Comparison of ENCODE assay signal across 1 cellular context in the genomic region with DNA sequence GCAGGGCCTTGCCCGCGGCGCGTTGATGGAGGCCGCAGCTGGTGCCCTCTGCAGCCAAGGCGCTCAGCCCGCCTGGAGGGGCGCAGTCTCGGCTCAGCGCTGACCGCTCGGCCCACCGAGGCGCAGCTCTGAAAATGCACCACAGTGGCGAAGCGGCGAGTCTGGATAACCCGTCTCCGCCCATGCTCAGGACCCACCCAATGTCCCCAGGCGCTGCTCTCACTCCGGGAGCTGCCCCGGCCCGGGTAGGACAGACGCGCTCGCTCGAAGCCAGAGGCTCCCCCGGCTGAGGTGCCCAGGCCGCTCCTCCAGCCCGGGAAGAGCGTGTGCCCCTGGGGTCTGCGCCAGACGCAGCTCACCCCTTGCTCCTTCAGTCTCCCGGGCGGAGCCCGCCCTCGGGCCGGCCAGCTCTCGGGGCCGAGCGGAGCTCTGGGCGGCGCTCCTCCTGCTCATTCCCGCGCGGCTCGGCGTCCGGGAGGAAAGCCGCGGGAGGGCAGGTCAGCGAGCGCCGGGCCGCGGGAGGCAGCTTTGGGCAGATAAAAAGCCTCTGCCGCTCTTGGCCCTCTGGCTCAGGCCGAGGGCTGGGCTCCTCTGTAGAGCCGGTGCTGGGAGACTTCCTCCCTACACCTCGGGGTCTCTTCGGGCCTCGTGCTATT.
TF ChIP-seq lines count a peak whose summit lies in the region.

No MANE protein-coding gene starts in this region.

TF ChIP-seq in HepG2, 621 proteins besides CTCF, POLR2A, EP300 and RAD21 (continued from another document and continues in another):
- TF ChIP-seq, protein P1, sequence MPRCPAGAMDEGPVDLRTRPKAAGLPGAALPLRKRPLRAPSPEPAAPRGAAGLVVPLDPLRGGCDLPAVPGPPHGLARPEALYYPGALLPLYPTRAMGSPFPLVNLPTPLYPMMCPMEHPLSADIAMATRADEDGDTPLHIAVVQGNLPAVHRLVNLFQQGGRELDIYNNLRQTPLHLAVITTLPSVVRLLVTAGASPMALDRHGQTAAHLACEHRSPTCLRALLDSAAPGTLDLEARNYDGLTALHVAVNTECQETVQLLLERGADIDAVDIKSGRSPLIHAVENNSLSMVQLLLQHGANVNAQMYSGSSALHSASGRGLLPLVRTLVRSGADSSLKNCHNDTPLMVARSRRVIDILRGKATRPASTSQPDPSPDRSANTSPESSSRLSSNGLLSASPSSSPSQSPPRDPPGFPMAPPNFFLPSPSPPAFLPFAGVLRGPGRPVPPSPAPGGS (CRISPR knock-in tag; IDR thresholded peaks at IDR 0.05), result peak; percentile 84; the same call in 1 of the 2 replicates
- no peak for TF ChIP-seq NR2F1 (CRISPR knock-in tag; IDR thresholded peaks at IDR 0.05)
- TF ChIP-seq, protein P2, sequence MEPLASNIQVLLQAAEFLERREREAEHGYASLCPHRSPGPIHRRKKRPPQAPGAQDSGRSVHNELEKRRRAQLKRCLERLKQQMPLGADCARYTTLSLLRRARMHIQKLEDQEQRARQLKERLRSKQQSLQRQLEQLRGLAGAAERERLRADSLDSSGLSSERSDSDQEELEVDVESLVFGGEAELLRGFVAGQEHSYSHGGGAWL (CRISPR knock-in tag; IDR thresholded peaks at IDR 0.05), result peak; percentile 80; the same call in 1 of the 2 replicates
- no peak; the same call in 1 of the 2 replicates for TF ChIP-seq ZNF891 (CRISPR knock-in tag; IDR thresholded peaks at IDR 0.05)
- no peak for TF ChIP-seq ZFP1 (CRISPR knock-in tag; IDR thresholded peaks at IDR 0.05)
- no peak for TF ChIP-seq RXRB (CRISPR knock-in tag; IDR thresholded peaks at IDR 0.05; ENCODE audit: borderline replicate concordance)
- TF ChIP-seq SNAI1 (CRISPR knock-in tag; IDR thresholded peaks at IDR 0.05; ENCODE audit: borderline replicate concordance), result no peak
- TF ChIP-seq ISL2 (CRISPR knock-in tag; IDR thresholded peaks at IDR 0.05), result peak; percentile 13; the same call in 1 of the 2 replicates
- no peak for TF ChIP-seq NR2C2 (CRISPR knock-in tag; IDR thresholded peaks at IDR 0.05; ENCODE audit: borderline replicate concordance)
- TF ChIP-seq ZNF253 (CRISPR knock-in tag; IDR thresholded peaks at IDR 0.05; ENCODE audit: borderline replicate concordance), result no peak
- TF ChIP-seq RAD51 (IDR thresholded peaks at IDR 0.05; ENCODE audit: borderline replicate concordance), result no peak
- TF ChIP-seq, protein P3, sequence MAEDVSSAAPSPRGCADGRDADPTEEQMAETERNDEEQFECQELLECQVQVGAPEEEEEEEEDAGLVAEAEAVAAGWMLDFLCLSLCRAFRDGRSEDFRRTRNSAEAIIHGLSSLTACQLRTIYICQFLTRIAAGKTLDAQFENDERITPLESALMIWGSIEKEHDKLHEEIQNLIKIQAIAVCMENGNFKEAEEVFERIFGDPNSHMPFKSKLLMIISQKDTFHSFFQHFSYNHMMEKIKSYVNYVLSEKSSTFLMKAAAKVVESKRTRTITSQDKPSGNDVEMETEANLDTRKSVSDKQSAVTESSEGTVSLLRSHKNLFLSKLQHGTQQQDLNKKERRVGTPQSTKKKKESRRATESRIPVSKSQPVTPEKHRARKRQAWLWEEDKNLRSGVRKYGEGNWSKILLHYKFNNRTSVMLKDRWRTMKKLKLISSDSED (CRISPR knock-in tag; IDR thresholded peaks at IDR 0.05), result no peak
- TF ChIP-seq, protein P4, sequence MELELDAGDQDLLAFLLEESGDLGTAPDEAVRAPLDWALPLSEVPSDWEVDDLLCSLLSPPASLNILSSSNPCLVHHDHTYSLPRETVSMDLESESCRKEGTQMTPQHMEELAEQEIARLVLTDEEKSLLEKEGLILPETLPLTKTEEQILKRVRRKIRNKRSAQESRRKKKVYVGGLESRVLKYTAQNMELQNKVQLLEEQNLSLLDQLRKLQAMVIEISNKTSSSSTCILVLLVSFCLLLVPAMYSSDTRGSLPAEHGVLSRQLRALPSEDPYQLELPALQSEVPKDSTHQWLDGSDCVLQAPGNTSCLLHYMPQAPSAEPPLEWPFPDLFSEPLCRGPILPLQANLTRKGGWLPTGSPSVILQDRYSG (CRISPR knock-in tag; IDR thresholded peaks at IDR 0.05), result no peak
- TF ChIP-seq, protein P5, sequence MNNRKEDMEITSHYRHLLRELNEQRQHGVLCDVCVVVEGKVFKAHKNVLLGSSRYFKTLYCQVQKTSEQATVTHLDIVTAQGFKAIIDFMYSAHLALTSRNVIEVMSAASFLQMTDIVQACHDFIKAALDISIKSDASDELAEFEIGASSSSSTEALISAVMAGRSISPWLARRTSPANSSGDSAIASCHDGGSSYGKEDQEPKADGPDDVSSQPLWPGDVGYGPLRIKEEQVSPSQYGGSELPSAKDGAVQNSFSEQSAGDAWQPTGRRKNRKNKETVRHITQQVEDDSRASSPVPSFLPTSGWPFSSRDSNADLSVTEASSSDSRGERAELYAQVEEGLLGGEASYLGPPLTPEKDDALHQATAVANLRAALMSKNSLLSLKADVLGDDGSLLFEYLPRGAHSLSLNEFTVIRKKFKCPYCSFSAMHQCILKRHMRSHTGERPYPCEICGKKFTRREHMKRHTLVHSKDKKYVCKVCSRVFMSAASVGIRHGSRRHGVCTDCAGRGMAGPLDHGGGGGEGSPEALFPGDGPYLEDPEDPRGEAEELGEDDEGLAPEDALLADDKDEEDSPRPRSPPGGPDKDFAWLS (CRISPR knock-in tag; IDR thresholded peaks at IDR 0.05; ENCODE audit: borderline replicate concordance), result 0 out of 2 replicates have a peak, but pooled peaks have one; percentile 67
- peak; percentile 86 for TF ChIP-seq KDM2A (CRISPR knock-in tag; IDR thresholded peaks at IDR 0.05; ENCODE audit: borderline replicate concordance, low read depth)
- no peak for TF ChIP-seq FOXK2 (IDR thresholded peaks at IDR 0.05)
- TF ChIP-seq ZNF292 (CRISPR knock-in tag; IDR thresholded peaks at IDR 0.05; ENCODE audit: borderline replicate concordance, low read depth), result 0 out of 2 replicates have a peak, but pooled peaks have one; percentile 55
- TF ChIP-seq ZNF44 (CRISPR knock-in tag; IDR thresholded peaks at IDR 0.05), result no peak
- no peak for TF ChIP-seq FIP1L1 (IDR thresholded peaks at IDR 0.05; ENCODE audit: borderline replicate concordance, insufficient read depth, low read depth, low read length)
- TF ChIP-seq ZNF550 (CRISPR knock-in tag; IDR thresholded peaks at IDR 0.05; ENCODE audit: borderline replicate concordance), result no peak
- no peak for TF ChIP-seq PCBP1 (IDR thresholded peaks at IDR 0.05; ENCODE audit: borderline replicate concordance, low read depth, low read length)
- no peak for TF ChIP-seq GTF3A (CRISPR knock-in tag; conservative IDR thresholded peaks at IDR 0.05)
- TF ChIP-seq ZNF382 (CRISPR knock-in tag; IDR thresholded peaks at IDR 0.05; ENCODE audit: borderline replicate concordance), result no peak
- peak; percentile 40; the same call in 1 of the 2 replicates for TF ChIP-seq RBFOX2 (IDR thresholded peaks at IDR 0.05; ENCODE audit: low read depth, low read length)
- peak; percentile 53; the same call in 1 of the 2 replicates for TF ChIP-seq ZNF556 (CRISPR knock-in tag; IDR thresholded peaks at IDR 0.05; ENCODE audit: borderline replicate concordance)
- TF ChIP-seq SALL1 (CRISPR knock-in tag; IDR thresholded peaks at IDR 0.05), result peak; percentile 49; the same call in 1 of the 2 replicates
- TF ChIP-seq, protein P6, sequence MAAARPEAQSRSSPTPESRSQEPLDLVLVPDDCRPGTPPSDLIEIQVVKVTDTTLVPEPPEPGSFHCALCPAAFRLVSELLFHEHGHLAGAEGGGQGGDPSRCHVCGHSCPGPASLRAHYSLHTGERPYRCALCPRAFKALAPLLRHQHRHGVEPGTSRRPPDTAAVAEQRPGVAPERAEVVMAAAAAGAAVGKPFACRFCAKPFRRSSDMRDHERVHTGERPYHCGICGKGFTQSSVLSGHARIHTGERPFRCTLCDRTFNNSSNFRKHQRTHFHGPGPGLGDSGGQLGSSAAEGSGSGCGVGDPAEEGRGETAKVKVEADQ (CRISPR knock-in tag; IDR thresholded peaks at IDR 0.05; ENCODE audit: borderline replicate concordance), result peak; percentile 68; the same call in 1 of the 2 replicates
- TF ChIP-seq ARNT (IDR thresholded peaks at IDR 0.05), result no peak
- no peak for TF ChIP-seq SAP130 (CRISPR knock-in tag; IDR thresholded peaks at IDR 0.05; ENCODE audit: low read depth)
- TF ChIP-seq TBP (CRISPR knock-in tag; IDR thresholded peaks at IDR 0.05), result no peak
- TF ChIP-seq, protein P7, sequence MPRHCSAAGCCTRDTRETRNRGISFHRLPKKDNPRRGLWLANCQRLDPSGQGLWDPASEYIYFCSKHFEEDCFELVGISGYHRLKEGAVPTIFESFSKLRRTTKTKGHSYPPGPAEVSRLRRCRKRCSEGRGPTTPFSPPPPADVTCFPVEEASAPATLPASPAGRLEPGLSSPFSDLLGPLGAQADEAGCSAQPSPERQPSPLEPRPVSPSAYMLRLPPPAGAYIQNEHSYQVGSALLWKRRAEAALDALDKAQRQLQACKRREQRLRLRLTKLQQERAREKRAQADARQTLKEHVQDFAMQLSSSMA (CRISPR knock-in tag; IDR thresholded peaks at IDR 0.05), result peak; percentile 66; the same call in 1 of the 2 replicates
- TF ChIP-seq POLR2AphosphoS5 (IDR thresholded peaks at IDR 0.05; ENCODE audit: low read depth, low read length), result no peak
- peak; percentile 80 for TF ChIP-seq HNRNPL (IDR thresholded peaks at IDR 0.05; ENCODE audit: low read depth, low read length)
- 0 out of 2 replicates have a peak, but pooled peaks have one; percentile 44 for TF ChIP-seq CHCHD3 (CRISPR knock-in tag; IDR thresholded peaks at IDR 0.05)
- TF ChIP-seq SRSF1 (optimal IDR thresholded peaks at IDR 0.05; ENCODE audit: low read depth, low read length), result peak; percentile 36
- TF ChIP-seq TOE1 (CRISPR knock-in tag; IDR thresholded peaks at IDR 0.05), result no peak
- TF ChIP-seq, protein P8, sequence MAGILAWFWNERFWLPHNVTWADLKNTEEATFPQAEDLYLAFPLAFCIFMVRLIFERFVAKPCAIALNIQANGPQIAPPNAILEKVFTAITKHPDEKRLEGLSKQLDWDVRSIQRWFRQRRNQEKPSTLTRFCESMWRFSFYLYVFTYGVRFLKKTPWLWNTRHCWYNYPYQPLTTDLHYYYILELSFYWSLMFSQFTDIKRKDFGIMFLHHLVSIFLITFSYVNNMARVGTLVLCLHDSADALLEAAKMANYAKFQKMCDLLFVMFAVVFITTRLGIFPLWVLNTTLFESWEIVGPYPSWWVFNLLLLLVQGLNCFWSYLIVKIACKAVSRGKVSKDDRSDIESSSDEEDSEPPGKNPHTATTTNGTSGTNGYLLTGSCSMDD (CRISPR knock-in tag; IDR thresholded peaks at IDR 0.05), result no peak
- TF ChIP-seq XRCC5 (optimal IDR thresholded peaks at IDR 0.05; ENCODE audit: low read length), result no peak
- peak; percentile 64; the same call in 1 of the 2 replicates for TF ChIP-seq ZNF224 (CRISPR knock-in tag; IDR thresholded peaks at IDR 0.05)
- peak; percentile 69; the same call in 1 of the 2 replicates for TF ChIP-seq MTA1 (CRISPR knock-in tag; IDR thresholded peaks at IDR 0.05; ENCODE audit: borderline replicate concordance)
- TF ChIP-seq ATF7-NPFF (CRISPR knock-in tag; IDR thresholded peaks at IDR 0.05; ENCODE audit: low read depth), result no peak; the same call in 1 of the 2 replicates
- TF ChIP-seq SALL2 (CRISPR knock-in tag; IDR thresholded peaks at IDR 0.05), result peak; percentile 72; the same call in 1 of the 2 replicates
- no peak for TF ChIP-seq ISX (CRISPR knock-in tag; conservative IDR thresholded peaks at IDR 0.05)
- no peak for TF ChIP-seq ZNF747 (CRISPR knock-in tag; IDR thresholded peaks at IDR 0.05; ENCODE audit: borderline replicate concordance)
- TF ChIP-seq, protein P9, sequence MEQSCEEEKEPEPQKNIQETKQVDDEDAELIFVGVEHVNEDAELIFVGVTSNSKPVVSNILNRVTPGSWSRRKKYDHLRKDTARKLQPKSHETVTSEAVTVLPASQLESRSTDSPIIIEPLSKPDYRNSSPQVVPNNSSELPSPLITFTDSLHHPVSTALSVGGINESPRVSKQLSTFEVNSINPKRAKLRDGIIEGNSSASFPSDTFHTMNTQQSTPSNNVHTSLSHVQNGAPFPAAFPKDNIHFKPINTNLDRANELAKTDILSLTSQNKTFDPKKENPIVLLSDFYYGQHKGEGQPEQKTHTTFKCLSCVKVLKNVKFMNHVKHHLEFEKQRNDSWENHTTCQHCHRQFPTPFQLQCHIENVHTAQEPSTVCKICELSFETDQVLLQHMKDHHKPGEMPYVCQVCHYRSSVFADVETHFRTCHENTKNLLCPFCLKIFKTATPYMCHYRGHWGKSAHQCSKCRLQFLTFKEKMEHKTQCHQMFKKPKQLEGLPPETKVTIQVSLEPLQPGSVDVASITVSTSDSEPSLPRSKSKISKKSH (CRISPR knock-in tag; IDR thresholded peaks at IDR 0.05; ENCODE audit: borderline replicate concordance), result no peak
- TF ChIP-seq FOXC1 (CRISPR knock-in tag; IDR thresholded peaks at IDR 0.05; ENCODE audit: borderline replicate concordance), result peak; percentile 76
- no peak for TF ChIP-seq ZNF335 (CRISPR knock-in tag; IDR thresholded peaks at IDR 0.05)
- TF ChIP-seq SMC3 (IDR thresholded peaks at IDR 0.05; ENCODE audit: low read length), result no peak
- TF ChIP-seq SMAD9 (CRISPR knock-in tag; IDR thresholded peaks at IDR 0.05), result 0 out of 2 replicates have a peak, but pooled peaks have one; percentile 84
- no peak for TF ChIP-seq HOXA9 (CRISPR knock-in tag; IDR thresholded peaks at IDR 0.05; ENCODE audit: borderline replicate concordance)
- no peak for TF ChIP-seq NFE2 (CRISPR knock-in tag; IDR thresholded peaks at IDR 0.05)
- peak; percentile 10; the same call in 1 of the 2 replicates for TF ChIP-seq DMAP1 (CRISPR knock-in tag; IDR thresholded peaks at IDR 0.05)
- TF ChIP-seq REL (CRISPR knock-in tag; conservative IDR thresholded peaks at IDR 0.05), result no peak
- TF ChIP-seq MEF2D (CRISPR knock-in tag; IDR thresholded peaks at IDR 0.05), result no peak
- peak; percentile 77 for TF ChIP-seq ZNF709 (CRISPR knock-in tag; IDR thresholded peaks at IDR 0.05)
- TF ChIP-seq ARNT2 (CRISPR knock-in tag; IDR thresholded peaks at IDR 0.05; ENCODE audit: low read depth), result peak; percentile 32; the same call in 1 of the 2 replicates
- TF ChIP-seq TEAD3 (CRISPR knock-in tag; optimal IDR thresholded peaks at IDR 0.05; ENCODE audit: borderline replicate concordance), result no peak
- TF ChIP-seq ZNF549 (CRISPR knock-in tag; IDR thresholded peaks at IDR 0.05), result no peak
- peak; percentile 70; the same call in 1 of the 2 replicates for TF ChIP-seq ZFP90 (CRISPR knock-in tag; IDR thresholded peaks at IDR 0.05; ENCODE audit: borderline replicate concordance)
- TF ChIP-seq PAF1 (CRISPR knock-in tag; IDR thresholded peaks at IDR 0.05), result no peak
- TF ChIP-seq, protein P10, sequence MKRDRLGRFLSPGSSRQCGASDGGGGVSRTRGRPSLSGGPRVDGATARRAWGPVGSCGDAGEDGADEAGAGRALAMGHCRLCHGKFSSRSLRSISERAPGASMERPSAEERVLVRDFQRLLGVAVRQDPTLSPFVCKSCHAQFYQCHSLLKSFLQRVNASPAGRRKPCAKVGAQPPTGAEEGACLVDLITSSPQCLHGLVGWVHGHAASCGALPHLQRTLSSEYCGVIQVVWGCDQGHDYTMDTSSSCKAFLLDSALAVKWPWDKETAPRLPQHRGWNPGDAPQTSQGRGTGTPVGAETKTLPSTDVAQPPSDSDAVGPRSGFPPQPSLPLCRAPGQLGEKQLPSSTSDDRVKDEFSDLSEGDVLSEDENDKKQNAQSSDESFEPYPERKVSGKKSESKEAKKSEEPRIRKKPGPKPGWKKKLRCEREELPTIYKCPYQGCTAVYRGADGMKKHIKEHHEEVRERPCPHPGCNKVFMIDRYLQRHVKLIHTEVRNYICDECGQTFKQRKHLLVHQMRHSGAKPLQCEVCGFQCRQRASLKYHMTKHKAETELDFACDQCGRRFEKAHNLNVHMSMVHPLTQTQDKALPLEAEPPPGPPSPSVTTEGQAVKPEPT (CRISPR knock-in tag; IDR thresholded peaks at IDR 0.05; ENCODE audit: low read depth), result no peak; the same call in 1 of the 2 replicates
